Comparison of ENCODE assay signal across 15 cellular contexts in the genomic region with DNA sequence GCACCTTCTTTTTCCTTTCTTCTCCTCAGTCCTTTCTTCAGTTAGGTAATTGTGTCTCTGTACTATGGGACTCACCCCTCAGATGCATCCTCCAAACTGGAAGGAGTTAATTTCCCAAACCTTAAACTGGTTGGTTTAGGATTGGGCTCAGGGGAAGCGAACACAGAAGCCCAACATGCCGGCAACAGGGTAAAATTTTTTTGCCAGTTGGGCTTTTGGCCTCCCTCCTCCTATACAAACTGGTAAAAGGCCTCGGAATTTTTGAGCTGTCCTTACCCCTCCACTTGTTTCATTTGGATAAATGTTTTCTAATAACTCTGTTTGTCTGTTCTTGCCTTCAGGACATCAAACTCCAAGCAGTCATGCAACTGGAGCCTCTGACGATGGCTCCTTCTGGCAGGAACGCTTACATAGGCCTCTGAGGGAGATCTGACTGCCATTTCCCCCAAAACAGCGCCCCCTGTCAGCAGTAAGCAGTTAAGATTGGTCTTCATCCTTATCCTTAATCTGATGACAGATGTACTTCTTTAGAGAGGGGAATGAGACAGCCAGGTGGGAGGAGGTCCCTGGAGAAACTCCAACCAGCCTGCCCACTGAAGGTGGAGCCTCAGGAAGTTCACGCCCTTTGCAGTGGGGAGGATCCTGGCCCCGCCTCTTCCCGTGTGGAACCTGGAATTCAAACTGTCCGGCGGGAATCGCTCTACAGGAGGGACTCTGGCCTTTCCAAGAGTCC. TPM values are rescaled to one million over a fixed set of nuclear protein-coding genes. Genes with fewer than 3 reads are reported as not detected.
DNase-seq lines count a peak whose midpoint lies in the region; ATAC-seq and TF ChIP-seq lines count a peak whose summit lies in the region.
"Had no signal": no experiment of that assay in that cellular context is flagged by ENCODE, and none has a peak within 500 bp of the region (broad histone marks: within the 10 kb centered on the region; RNA-seq: fewer than 3 reads in every experiment).

No MANE protein-coding gene starts in this region.

- CTCF ChIA-PET in WTC11 (lab: Charles Lee): no interaction called here

- POLR2A ChIA-PET in WTC11 (lab: Charles Lee): no interaction called here

- H3K27me3 ChIP-seq in MG63: no peaks in the 10 kb centered on the region
- H3K27me3 ChIP-seq: body of pancreas had no signal

- H3K4me3 Mint-ChIP-seq in WTC11 (no peak overlapping the region), osteocyte (ENCODE audit: unreplicated experiment) (no peak overlapping the region)
- H3K4me3 Mint-ChIP-seq: T-helper 1 cell treated with Interleukin-12 subunit alpha and Interleukin-12 subunit beta and Interleukin-4 antibody, amounts not matched to agents 30 μg/mL and 1 μg/mL, for 36 hours had no signal

- no peaks in the 10 kb centered on the region for H3K36me3 ChIP-seq in MG63

- ATAC-seq in WTC11 (peak; percentile 99), sciatic nerve (no peak)
- ATAC-seq: A549, body of pancreas, left ventricle myocardium superior had no signal

- peaks cover 21% of the 10 kb centered on the region for H3K9me3 Mint-ChIP-seq in WTC11
- peaks cover 11% of the 10 kb centered on the region for H3K9me3 Mint-ChIP-seq in osteocyte (ENCODE audit: unreplicated experiment)

- H3K9me3 ChIP-seq in MG63: peaks cover 9% of the 10 kb centered on the region
- H3K9me3 ChIP-seq: A549 had no signal

- H3K36me3 Mint-ChIP-seq in WTC11 (peaks cover 18% of the 10 kb centered on the region), osteocyte (ENCODE audit: unreplicated experiment) (peaks cover 13% of the 10 kb centered on the region)

- no peaks in the 10 kb centered on the region for H3K27me3 Mint-ChIP-seq in WTC11 (ENCODE audit: low read depth)
- no peaks in the 10 kb centered on the region for H3K27me3 Mint-ChIP-seq in osteocyte (ENCODE audit: unreplicated experiment)

- intact Hi-C loops in sciatic nerve (cut with DNase I): no loop called here

- peak; percentile 8 for DNase-seq in NCI-H748 (lab: John Stamatoyannopoulos, UW; ENCODE audit: unreplicated experiment)
- no peak for DNase-seq in NCI-H748 treated with DMSO at 0.1 percent for 48 hours (lab: John Stamatoyannopoulos, UW)
- DNase-seq in MG63: peak; percentile 2
- peak; percentile 80 for DNase-seq in WTC11 (ENCODE audit: low spot score)
- DNase-seq in osteocyte (ENCODE audit: extremely low spot score, unreplicated experiment): no peak
- no peak for DNase-seq in NCI-H2196 (lab: John Stamatoyannopoulos, UW; ENCODE audit: unreplicated experiment)
- no peak for DNase-seq in central memory CD4-positive, alpha-beta T cell
- DNase-seq in sciatic nerve (ENCODE audit: low spot score): no peak
- DNase-seq: body of pancreas, left ventricle myocardium superior, NCI-H2171 treated with DMSO at 0.1 percent for 48 hours, nucleus accumbens had no signal

- peaks cover 4% of the 10 kb centered on the region for H3K4me1 Mint-ChIP-seq in WTC11
- peaks cover 2% of the 10 kb centered on the region for H3K4me1 Mint-ChIP-seq in osteocyte (ENCODE audit: unreplicated experiment)

- H3K4me3 ChIP-seq in MG63: no peak overlapping the region
- H3K4me3 ChIP-seq: A549, body of pancreas had no signal

- H3K27ac Mint-ChIP-seq in WTC11 (peak overlapping the region; percentile 26; the same call in 1 of the 2 replicates), osteocyte (ENCODE audit: unreplicated experiment) (no peak overlapping the region)
- H3K27ac Mint-ChIP-seq: T-helper 1 cell treated with Interleukin-12 subunit alpha and Interleukin-12 subunit beta and Interleukin-4 antibody, amounts not matched to agents 30 μg/mL and 1 μg/mL, for 36 hours had no signal

- TF ChIP-seq CTCF in WTC11 (IDR thresholded peaks at IDR 0.05) (peak; percentile 72), osteocyte (IDR thresholded peaks at IDR 0.05) (peak; percentile 14)

TF ChIP-seq in WTC11, 78 proteins besides CTCF, POLR2A, EP300 and RAD21 (continues in another document):
- TF ChIP-seq, protein P1, sequence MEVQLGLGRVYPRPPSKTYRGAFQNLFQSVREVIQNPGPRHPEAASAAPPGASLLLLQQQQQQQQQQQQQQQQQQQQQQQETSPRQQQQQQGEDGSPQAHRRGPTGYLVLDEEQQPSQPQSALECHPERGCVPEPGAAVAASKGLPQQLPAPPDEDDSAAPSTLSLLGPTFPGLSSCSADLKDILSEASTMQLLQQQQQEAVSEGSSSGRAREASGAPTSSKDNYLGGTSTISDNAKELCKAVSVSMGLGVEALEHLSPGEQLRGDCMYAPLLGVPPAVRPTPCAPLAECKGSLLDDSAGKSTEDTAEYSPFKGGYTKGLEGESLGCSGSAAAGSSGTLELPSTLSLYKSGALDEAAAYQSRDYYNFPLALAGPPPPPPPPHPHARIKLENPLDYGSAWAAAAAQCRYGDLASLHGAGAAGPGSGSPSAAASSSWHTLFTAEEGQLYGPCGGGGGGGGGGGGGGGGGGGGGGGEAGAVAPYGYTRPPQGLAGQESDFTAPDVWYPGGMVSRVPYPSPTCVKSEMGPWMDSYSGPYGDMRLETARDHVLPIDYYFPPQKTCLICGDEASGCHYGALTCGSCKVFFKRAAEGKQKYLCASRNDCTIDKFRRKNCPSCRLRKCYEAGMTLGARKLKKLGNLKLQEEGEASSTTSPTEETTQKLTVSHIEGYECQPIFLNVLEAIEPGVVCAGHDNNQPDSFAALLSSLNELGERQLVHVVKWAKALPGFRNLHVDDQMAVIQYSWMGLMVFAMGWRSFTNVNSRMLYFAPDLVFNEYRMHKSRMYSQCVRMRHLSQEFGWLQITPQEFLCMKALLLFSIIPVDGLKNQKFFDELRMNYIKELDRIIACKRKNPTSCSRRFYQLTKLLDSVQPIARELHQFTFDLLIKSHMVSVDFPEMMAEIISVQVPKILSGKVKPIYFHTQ (CRISPR knock-in tag; IDR thresholded peaks at IDR 0.05): no peak
- TF ChIP-seq, protein P2, sequence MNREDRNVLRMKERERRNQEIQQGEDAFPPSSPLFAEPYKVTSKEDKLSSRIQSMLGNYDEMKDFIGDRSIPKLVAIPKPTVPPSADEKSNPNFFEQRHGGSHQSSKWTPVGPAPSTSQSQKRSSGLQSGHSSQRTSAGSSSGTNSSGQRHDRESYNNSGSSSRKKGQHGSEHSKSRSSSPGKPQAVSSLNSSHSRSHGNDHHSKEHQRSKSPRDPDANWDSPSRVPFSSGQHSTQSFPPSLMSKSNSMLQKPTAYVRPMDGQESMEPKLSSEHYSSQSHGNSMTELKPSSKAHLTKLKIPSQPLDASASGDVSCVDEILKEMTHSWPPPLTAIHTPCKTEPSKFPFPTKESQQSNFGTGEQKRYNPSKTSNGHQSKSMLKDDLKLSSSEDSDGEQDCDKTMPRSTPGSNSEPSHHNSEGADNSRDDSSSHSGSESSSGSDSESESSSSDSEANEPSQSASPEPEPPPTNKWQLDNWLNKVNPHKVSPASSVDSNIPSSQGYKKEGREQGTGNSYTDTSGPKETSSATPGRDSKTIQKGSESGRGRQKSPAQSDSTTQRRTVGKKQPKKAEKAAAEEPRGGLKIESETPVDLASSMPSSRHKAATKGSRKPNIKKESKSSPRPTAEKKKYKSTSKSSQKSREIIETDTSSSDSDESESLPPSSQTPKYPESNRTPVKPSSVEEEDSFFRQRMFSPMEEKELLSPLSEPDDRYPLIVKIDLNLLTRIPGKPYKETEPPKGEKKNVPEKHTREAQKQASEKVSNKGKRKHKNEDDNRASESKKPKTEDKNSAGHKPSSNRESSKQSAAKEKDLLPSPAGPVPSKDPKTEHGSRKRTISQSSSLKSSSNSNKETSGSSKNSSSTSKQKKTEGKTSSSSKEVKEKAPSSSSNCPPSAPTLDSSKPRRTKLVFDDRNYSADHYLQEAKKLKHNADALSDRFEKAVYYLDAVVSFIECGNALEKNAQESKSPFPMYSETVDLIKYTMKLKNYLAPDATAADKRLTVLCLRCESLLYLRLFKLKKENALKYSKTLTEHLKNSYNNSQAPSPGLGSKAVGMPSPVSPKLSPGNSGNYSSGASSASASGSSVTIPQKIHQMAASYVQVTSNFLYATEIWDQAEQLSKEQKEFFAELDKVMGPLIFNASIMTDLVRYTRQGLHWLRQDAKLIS (CRISPR knock-in tag; IDR thresholded peaks at IDR 0.05; ENCODE audit: borderline replicate concordance): no peak
- TF ChIP-seq GRHL2 (CRISPR knock-in tag; IDR thresholded peaks at IDR 0.05; ENCODE audit: insufficient replicate concordance, severe bottlenecking): no peak
- TF ChIP-seq, protein P3, sequence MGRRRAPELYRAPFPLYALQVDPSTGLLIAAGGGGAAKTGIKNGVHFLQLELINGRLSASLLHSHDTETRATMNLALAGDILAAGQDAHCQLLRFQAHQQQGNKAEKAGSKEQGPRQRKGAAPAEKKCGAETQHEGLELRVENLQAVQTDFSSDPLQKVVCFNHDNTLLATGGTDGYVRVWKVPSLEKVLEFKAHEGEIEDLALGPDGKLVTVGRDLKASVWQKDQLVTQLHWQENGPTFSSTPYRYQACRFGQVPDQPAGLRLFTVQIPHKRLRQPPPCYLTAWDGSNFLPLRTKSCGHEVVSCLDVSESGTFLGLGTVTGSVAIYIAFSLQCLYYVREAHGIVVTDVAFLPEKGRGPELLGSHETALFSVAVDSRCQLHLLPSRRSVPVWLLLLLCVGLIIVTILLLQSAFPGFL (CRISPR knock-in tag; IDR thresholded peaks at IDR 0.05; ENCODE audit: borderline replicate concordance): no peak
- TF ChIP-seq NFE2L1 (CRISPR knock-in tag; IDR thresholded peaks at IDR 0.05): no peak
- no peak for TF ChIP-seq ZBTB21 (CRISPR knock-in tag; IDR thresholded peaks at IDR 0.05; ENCODE audit: borderline replicate concordance)
- TF ChIP-seq, protein P4, sequence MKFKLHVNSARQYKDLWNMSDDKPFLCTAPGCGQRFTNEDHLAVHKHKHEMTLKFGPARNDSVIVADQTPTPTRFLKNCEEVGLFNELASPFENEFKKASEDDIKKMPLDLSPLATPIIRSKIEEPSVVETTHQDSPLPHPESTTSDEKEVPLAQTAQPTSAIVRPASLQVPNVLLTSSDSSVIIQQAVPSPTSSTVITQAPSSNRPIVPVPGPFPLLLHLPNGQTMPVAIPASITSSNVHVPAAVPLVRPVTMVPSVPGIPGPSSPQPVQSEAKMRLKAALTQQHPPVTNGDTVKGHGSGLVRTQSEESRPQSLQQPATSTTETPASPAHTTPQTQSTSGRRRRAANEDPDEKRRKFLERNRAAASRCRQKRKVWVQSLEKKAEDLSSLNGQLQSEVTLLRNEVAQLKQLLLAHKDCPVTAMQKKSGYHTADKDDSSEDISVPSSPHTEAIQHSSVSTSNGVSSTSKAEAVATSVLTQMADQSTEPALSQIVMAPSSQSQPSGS (CRISPR knock-in tag; IDR thresholded peaks at IDR 0.05; ENCODE audit: borderline replicate concordance, low read depth): no peak
- TF ChIP-seq SP1 (CRISPR knock-in tag; conservative IDR thresholded peaks at IDR 0.05): peak; percentile 42; the same call in 1 of the 2 replicates

RNA-seq across cellular contexts. Expression of a gene that starts 57.8 kb away (rescaled TPM):
- total RNA-seq in MG63 (2014; rRNA removed; shearing (Covaris generic); ENCODE audit: low replicate concordance): not detected in 2 replicates
- total RNA-seq in WTC11 (2021) (5.9 to 10.5 TPM (median 8.4 TPM) in 3 replicates), osteocyte (3.4 and 4.1 TPM in 2 replicates), sciatic nerve (0.94 TPM)
- total RNA-seq: fibroblast of lung had no signal

Comparison
In these comparisons a context has a peak if more than half of its experiments do, and no peak if none do; other contexts are left out.
1. DNase-seq: peak in NCI-H748 (single experiment), MG63 (single experiment) and WTC11 (single experiment); none in NCI-H748 treated with DMSO at 0.1 percent for 48 hours (single experiment), osteocyte (single experiment), NCI-H2196 (single experiment), central memory CD4-positive, alpha-beta T cell (single experiment) and sciatic nerve (single experiment).